1 cellular context compared by ENCODE assay signal in the genomic region with DNA sequence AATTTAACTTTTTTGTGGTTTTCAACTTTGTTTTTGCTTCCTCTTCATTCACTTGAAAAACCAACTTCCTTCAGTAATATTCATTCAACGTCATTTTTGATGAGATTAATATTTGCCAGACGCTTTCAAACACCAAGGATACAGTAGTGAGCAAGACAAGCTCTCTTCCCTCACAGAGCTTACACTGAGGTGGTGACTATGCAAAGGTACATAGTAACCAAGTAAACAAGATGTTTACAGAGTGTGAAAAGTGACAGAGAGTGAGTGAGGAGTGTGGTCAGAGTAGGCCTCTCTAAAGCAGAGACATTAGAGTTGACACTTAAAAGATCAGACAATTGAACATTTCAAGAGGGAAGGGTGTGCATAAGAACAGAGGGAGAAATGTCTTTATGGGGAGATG.
TF ChIP-seq lines count a peak whose summit lies in the region.

No MANE protein-coding gene starts in this region.

TF ChIP-seq in GM12878, 131 proteins besides CTCF, POLR2A, EP300 and RAD21:
- TF ChIP-seq, protein P1, sequence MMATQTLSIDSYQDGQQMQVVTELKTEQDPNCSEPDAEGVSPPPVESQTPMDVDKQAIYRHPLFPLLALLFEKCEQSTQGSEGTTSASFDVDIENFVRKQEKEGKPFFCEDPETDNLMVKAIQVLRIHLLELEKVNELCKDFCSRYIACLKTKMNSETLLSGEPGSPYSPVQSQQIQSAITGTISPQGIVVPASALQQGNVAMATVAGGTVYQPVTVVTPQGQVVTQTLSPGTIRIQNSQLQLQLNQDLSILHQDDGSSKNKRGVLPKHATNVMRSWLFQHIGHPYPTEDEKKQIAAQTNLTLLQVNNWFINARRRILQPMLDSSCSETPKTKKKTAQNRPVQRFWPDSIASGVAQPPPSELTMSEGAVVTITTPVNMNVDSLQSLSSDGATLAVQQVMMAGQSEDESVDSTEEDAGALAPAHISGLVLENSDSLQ (IDR thresholded peaks at IDR 0.05) = peak; percentile 47; the same call in 1 of the 2 replicates
- TF ChIP-seq RBBP5 (conservative IDR thresholded peaks at IDR 0.05) = no peak
- no peak for TF ChIP-seq YY1 (IDR thresholded peaks at IDR 0.05; ENCODE audit: low read depth, low read length)
- TF ChIP-seq SIX5 (IDR thresholded peaks at IDR 0.05; ENCODE audit: low read depth, low read length, severe bottlenecking) = no peak
- TF ChIP-seq EED (IDR thresholded peaks at IDR 0.05; ENCODE audit: low read depth) = no peak
